In the genomic region with DNA sequence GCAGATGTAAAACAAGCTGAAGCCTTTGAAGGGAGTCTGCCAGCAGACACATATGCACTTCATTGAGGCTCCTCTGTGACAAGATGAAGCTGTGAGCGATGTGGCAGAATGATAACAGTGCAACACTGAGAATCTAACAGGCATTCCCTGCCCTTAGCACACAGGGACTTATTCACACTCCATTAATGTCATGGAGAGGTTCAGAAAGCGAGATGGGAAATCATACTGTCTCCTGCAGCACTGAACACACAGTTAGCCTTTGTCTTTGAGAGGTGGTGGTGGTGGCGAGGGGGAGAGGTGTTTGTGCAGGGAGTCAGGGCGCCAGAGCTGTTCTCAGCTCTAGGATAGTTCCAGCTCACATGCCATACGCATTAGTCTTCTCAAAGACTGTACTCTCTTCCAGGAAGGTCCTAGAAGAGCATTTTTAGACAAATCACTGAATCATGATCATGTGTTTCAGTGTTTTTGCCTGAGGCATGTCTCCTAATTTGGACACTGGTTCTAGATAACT, we compare ENCODE assay signal across 10 cellular contexts.
DNase-seq lines count a peak whose midpoint lies in the region; ATAC-seq and TF ChIP-seq lines count a peak whose summit lies in the region.
"Had no signal": no experiment of that assay in that cellular context is flagged by ENCODE, and none has a peak within 500 bp of the region (broad histone marks: within the 10 kb centered on the region; RNA-seq: fewer than 3 reads in every experiment).

No MANE protein-coding gene starts in this region.

- H3K4me1 Mint-ChIP-seq in activated CD8-positive, alpha-beta T cell treated with anti-CD3 and anti-CD28 coated beads for 36 hours (ENCODE audit: low read depth): peaks cover 56% of the 10 kb centered on the region

- peaks cover 86% of the 10 kb centered on the region for H3K4me1 ChIP-seq in GM23248 (ENCODE audit: insufficient read depth)
- H3K4me1 ChIP-seq in right cardiac atrium (ENCODE audit: control insufficient read depth, insufficient read depth, low read length): peaks cover 4% of the 10 kb centered on the region
- H3K4me1 ChIP-seq in skeletal muscle satellite cell (ENCODE audit: control insufficient read depth, insufficient read depth, low read length): peaks cover 75% of the 10 kb centered on the region

- no peak for TF ChIP-seq CTCF in activated CD8-positive, alpha-beta T cell treated with anti-CD3 and anti-CD28 coated beads for 36 hours (IDR thresholded peaks at IDR 0.05)

- peaks cover 100% of the 10 kb centered on the region for H3F3A ChIP-seq in GM23248 (ENCODE audit: insufficient read depth)

- no peak overlapping the region for H3K4me3 ChIP-seq in GM23248
- H3K4me3 ChIP-seq in right cardiac atrium (ENCODE audit: low read length): no peak overlapping the region
- H3K4me3 ChIP-seq in skeletal muscle satellite cell (ENCODE audit: low read length): no peak overlapping the region

- no peaks in the 10 kb centered on the region for H4K20me1 ChIP-seq in GM23248 (ENCODE audit: insufficient read depth)

- peak overlapping the region; percentile 76 for H3K9ac ChIP-seq in GM23248
- H3K9ac ChIP-seq in skeletal muscle satellite cell (ENCODE audit: low read depth, low read length): peak overlapping the region; percentile 56

- CTCF ChIA-PET in activated CD8-positive, alpha-beta T cell treated with anti-CD3 and anti-CD28 coated beads for 36 hours (lab: Charles Lee): interaction anchor here (0.7 kb wide), 1 partner anchor 23 kb away, joined by 3 read pairs; no protein-coding TSS in a partner anchor

- 1 to 5% methylated on average over 5 of the region's 5 CpGs for WGBS in GM23248 (ENCODE audit: low coverage in 1 of 2, low lambda C conversion rate in 2 of 2, missing lambda C conversion rate in 2 of 2), 2 experiments
- WGBS in right cardiac atrium: 58% methylated on average over 5 of the region's 5 CpGs

- H3K36me3 ChIP-seq in GM23248 (ENCODE audit: low read depth) (peaks cover 42% of the 10 kb centered on the region), skeletal muscle satellite cell (ENCODE audit: insufficient read depth, low read length) (peaks cover 79% of the 10 kb centered on the region)

- in situ Hi-C loops in GM23248 (cut with MboI): no loop called here

- H3K4me2 ChIP-seq in GM23248 (ENCODE audit: unreplicated experiment): peak overlapping the region; percentile 61
- peak overlapping the region; percentile 25 for H3K4me2 ChIP-seq in skeletal muscle satellite cell (ENCODE audit: low read length)

- H3K79me2 ChIP-seq in GM23248 (ENCODE audit: insufficient read depth): peaks cover 76% of the 10 kb centered on the region

- no peak overlapping the region for H3K27ac Mint-ChIP-seq in activated CD8-positive, alpha-beta T cell treated with anti-CD3 and anti-CD28 coated beads for 36 hours

- no peak overlapping the region for H3K4me3 Mint-ChIP-seq in activated CD8-positive, alpha-beta T cell treated with anti-CD3 and anti-CD28 coated beads for 36 hours

- H3K9me2 ChIP-seq in GM23248 (ENCODE audit: insufficient read depth): no peaks in the 10 kb centered on the region

- H2AFZ ChIP-seq in GM23248: no peak overlapping the region

- peaks cover 45% of the 10 kb centered on the region for H3K36me3 Mint-ChIP-seq in activated CD8-positive, alpha-beta T cell treated with anti-CD3 and anti-CD28 coated beads for 36 hours (ENCODE audit: low read depth)

- no peaks in the 10 kb centered on the region for H3K9me3 Mint-ChIP-seq in activated CD8-positive, alpha-beta T cell treated with anti-CD3 and anti-CD28 coated beads for 36 hours

- no peaks in the 10 kb centered on the region for H3K9me3 ChIP-seq in GM23248 (ENCODE audit: low read depth)
- no peaks in the 10 kb centered on the region for H3K9me3 ChIP-seq in right cardiac atrium (ENCODE audit: control insufficient read depth, low read length)
- H3K9me3 ChIP-seq in skeletal muscle satellite cell (replicated peaks; ENCODE audit: low read length): no peaks in the 10 kb centered on the region

- ATAC-seq in right cardiac atrium: peak; percentile 63 to 76
- ATAC-seq in HG03045 (IDR thresholded peaks at IDR 0.05; ENCODE audit: unreplicated experiment): no peak
- no peak for ATAC-seq in activated CD8-positive, alpha-beta T cell treated with anti-CD3 and anti-CD28 coated beads for 36 hours
- no peak for ATAC-seq in GM18517 (IDR thresholded peaks at IDR 0.05; ENCODE audit: unreplicated experiment)
- no peak for ATAC-seq in GM19035 (IDR thresholded peaks at IDR 0.05; ENCODE audit: unreplicated experiment)

- H3K27me3 Mint-ChIP-seq in activated CD8-positive, alpha-beta T cell treated with anti-CD3 and anti-CD28 coated beads for 36 hours: no peaks in the 10 kb centered on the region

- POLR2A ChIA-PET in activated CD8-positive, alpha-beta T cell treated with anti-CD3 and anti-CD28 coated beads for 36 hours (lab: Charles Lee): no interaction called here

- DNase-seq in GM23248: peak; percentile 97
- peak; percentile 89 for DNase-seq in amniotic epithelial cell (ENCODE audit: low read depth)
- DNase-seq in right cardiac atrium: no peak
- DNase-seq in activated CD8-positive, alpha-beta T cell treated with anti-CD3 and anti-CD28 coated beads for 36 hours: no peak
- DNase-seq: hippocampal formation, KBM-7 had no signal

- intact Hi-C loops in right cardiac atrium (cut with DNase I): no loop called here
- intact Hi-C loops in activated CD8-positive, alpha-beta T cell treated with anti-CD3 and anti-CD28 coated beads for 36 hours (cut with micrococcal nuclease): no loop called here

- peak overlapping the region; percentile 98 for H3K27ac ChIP-seq in GM23248
- peak overlapping the region; percentile 16 for H3K27ac ChIP-seq in right cardiac atrium (ENCODE audit: low read length)

- H3K27me3 ChIP-seq in GM23248 (replicated peaks; ENCODE audit: insufficient read depth) (no peaks in the 10 kb centered on the region), right cardiac atrium (ENCODE audit: control insufficient read depth, insufficient read depth) (no peaks in the 10 kb centered on the region), skeletal muscle satellite cell (ENCODE audit: control insufficient read depth, insufficient read depth, low read length) (no peaks in the 10 kb centered on the region)

Comparison
In these comparisons a context has a peak if more than half of its experiments do, and no peak if none do; other contexts are left out.
1. DNase-seq: peak in GM23248 (single experiment) and amniotic epithelial cell (single experiment); none in right cardiac atrium (0 of 3) and activated CD8-positive, alpha-beta T cell treated with anti-CD3 and anti-CD28 coated beads for 36 hours (single experiment).
2. ATAC-seq: peak in right cardiac atrium (2 of 2); none in HG03045 (single experiment), activated CD8-positive, alpha-beta T cell treated with anti-CD3 and anti-CD28 coated beads for 36 hours (single experiment), GM18517 (single experiment) and GM19035 (single experiment).